In the genomic region with DNA sequence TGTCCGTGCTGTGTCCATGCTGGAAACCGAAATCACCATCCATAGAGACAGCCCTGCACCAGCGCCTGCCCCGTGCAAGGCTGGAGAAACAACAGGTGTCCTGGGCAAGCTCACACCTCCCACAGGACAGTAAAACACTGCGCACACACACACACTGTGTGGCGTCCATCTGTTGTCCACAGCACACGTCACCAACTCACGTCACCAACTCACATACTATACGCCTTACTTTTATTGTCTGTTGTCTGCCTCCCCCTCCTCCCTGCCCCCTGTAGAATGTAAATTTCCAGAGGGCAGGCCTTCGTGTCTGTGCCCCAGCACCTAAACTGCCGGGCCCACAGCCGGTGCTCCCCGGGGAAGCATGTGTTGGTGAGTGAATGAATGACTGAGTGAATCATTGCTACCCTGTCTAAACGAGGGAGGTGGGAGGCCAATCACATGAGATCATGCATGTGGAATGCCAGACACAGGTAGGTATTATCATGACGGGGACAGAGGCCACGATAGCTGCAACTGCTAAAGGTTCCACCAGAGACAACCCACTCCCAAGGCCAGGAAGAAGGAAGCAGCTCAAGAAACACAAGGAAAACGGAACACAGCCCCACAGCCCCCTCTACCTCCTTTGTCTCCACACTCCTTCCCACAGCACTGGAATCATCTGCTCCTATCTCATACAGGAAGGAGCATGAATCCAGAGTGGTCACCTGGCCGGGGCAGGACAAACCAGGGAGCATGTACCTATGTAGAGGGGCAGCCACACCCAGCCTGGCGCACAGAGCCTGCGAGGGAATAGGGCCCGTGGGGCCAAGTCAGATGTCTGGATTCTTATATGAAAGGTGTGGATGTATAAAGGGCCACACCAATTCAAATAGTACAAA, we compare ENCODE assay signal across 15 cellular contexts. TPM values are rescaled to one million over a fixed set of nuclear protein-coding genes. Genes with fewer than 3 reads are reported as not detected.
DNase-seq lines count a peak whose midpoint lies in the region; ATAC-seq and TF ChIP-seq lines count a peak whose summit lies in the region.
"Had no signal": no experiment of that assay in that cellular context is flagged by ENCODE, and none has a peak within 500 bp of the region (broad histone marks: within the 10 kb centered on the region; RNA-seq: fewer than 3 reads in every experiment).

No MANE protein-coding gene starts in this region.

- peak overlapping the region; percentile 33 for H3K27ac ChIP-seq in CD4-positive, alpha-beta T cell (ENCODE audit: low read depth, low read length)
- no peak overlapping the region for H3K27ac ChIP-seq in neuronal stem cell (replicated peaks; ENCODE audit: low read length)
- H3K27ac ChIP-seq: psoas muscle had no signal

- H3K9ac ChIP-seq in neuronal stem cell (ENCODE audit: low read depth, low read length, poor library complexity), result peak overlapping the region; percentile 4

- no peak overlapping the region for H2BK12ac ChIP-seq in neuronal stem cell (ENCODE audit: low read length)

- H4K8ac ChIP-seq in neuronal stem cell (ENCODE audit: low read depth, low read length), result no peak overlapping the region

- peak overlapping the region; percentile 14 for H2BK15ac ChIP-seq in neuronal stem cell (ENCODE audit: low read length)

- peak overlapping the region; percentile 34 for H2AK5ac ChIP-seq in neuronal stem cell (ENCODE audit: low read depth, low read length)

- peak overlapping the region in 1 of 2 donors; percentile 69 for H3K4me3 ChIP-seq in neuronal stem cell (ENCODE audit: low read length in 2 of 2)
- H3K4me3 ChIP-seq: psoas muscle had no signal

- peak overlapping the region; percentile 38 for H3K23ac ChIP-seq in neuronal stem cell (ENCODE audit: low read depth, low read length, poor library complexity)

- no peaks in the 10 kb centered on the region for H3K27me3 Mint-ChIP-seq in CD4-positive, alpha-beta T cell
- no peaks in the 10 kb centered on the region for H3K27me3 Mint-ChIP-seq in IgD-negative memory B cell
- no peaks in the 10 kb centered on the region for H3K27me3 Mint-ChIP-seq in effector memory CD8-positive, alpha-beta T cell

- no peak overlapping the region for H3K4ac ChIP-seq in neuronal stem cell (ENCODE audit: low read length)

- H3K27me3 ChIP-seq in CD4-positive, alpha-beta T cell (ENCODE audit: control insufficient read depth, insufficient read depth, low read length), result no peaks in the 10 kb centered on the region
- no peaks in the 10 kb centered on the region for H3K27me3 ChIP-seq in neuronal stem cell (ENCODE audit: control insufficient read depth in 3 of 3, insufficient read depth in 3 of 3, low read depth in 1 of 3, low read length in 3 of 3)

- no peak for TF ChIP-seq CTCF in CD4-positive, alpha-beta T cell (IDR thresholded peaks at IDR 0.05)

- peak overlapping the region; percentile 87 for H3K27ac Mint-ChIP-seq in CD4-positive, alpha-beta T cell
- peak overlapping the region in 2 of 3 donors; percentile 73 to 87 for H3K27ac Mint-ChIP-seq in IgD-negative memory B cell
- peak overlapping the region; percentile 90 to 92 for H3K27ac Mint-ChIP-seq in effector memory CD8-positive, alpha-beta T cell

- no peak overlapping the region for H4K91ac ChIP-seq in neuronal stem cell (ENCODE audit: low read depth, low read length, poor library complexity)

- no peak overlapping the region for H3K4me3 Mint-ChIP-seq in CD4-positive, alpha-beta T cell
- H3K4me3 Mint-ChIP-seq in IgD-negative memory B cell, result no peak overlapping the region
- H3K4me3 Mint-ChIP-seq in effector memory CD8-positive, alpha-beta T cell, result peak overlapping the region; percentile 24 to 66

- H3K4me1 Mint-ChIP-seq in CD4-positive, alpha-beta T cell (ENCODE audit: low read depth), result peaks cover 89% of the 10 kb centered on the region
- H3K4me1 Mint-ChIP-seq in IgD-negative memory B cell, result peaks cover 43 to 45% (median 45%) of the 10 kb centered on the region in 3 donors
- peaks cover 71 to 73% of the 10 kb centered on the region in 2 donors for H3K4me1 Mint-ChIP-seq in effector memory CD8-positive, alpha-beta T cell (ENCODE audit: low read depth in 2 of 2)

- DNase-seq in CD4-positive, alpha-beta T cell, result no peak
- no peak for DNase-seq in effector memory CD8-positive, alpha-beta T cell
- no peak for DNase-seq in neuronal stem cell (ENCODE audit: low spot score)
- DNase-seq in NCI-H1048 (lab: John Stamatoyannopoulos, UW), result no peak
- no peak for DNase-seq in retina
- DNase-seq: activated CD8-positive, alpha-beta memory T cell treated with anti-CD3 and anti-CD28 coated beads for 24 hours; aorta; Calu3; psoas muscle; stimulated activated CD4-positive, alpha-beta T cell treated with anti-CD3 and anti-CD28 coated beads, Interleukin-2, amount 100 ng/mL, for 24 hours; stimulated activated naive CD4-positive, alpha-beta T cell; T-helper 1 cell had no signal

- H3K9me3 ChIP-seq in CD4-positive, alpha-beta T cell (ENCODE audit: control insufficient read depth, low read length), result no peaks in the 10 kb centered on the region
- no peaks in the 10 kb centered on the region for H3K9me3 ChIP-seq in neuronal stem cell (replicated peaks in 1 of 2; ENCODE audit: control insufficient read depth in 2 of 2, insufficient read depth in 1 of 2, low read depth in 1 of 2, low read length in 2 of 2)
- H3K9me3 ChIP-seq: psoas muscle had no signal

- intact Hi-C loops in CD4-positive, alpha-beta T cell (cut with DNase I, micrococcal nuclease), result no loop called here

- H2BK120ac ChIP-seq in neuronal stem cell (ENCODE audit: low read depth, low read length), result no peak overlapping the region

- H3K14ac ChIP-seq in neuronal stem cell (ENCODE audit: low read length), result no peak overlapping the region

- CTCF ChIA-PET in CD4-positive, alpha-beta T cell (lab: Charles Lee), result interaction anchor here (1.0 kb wide), 1 partner anchor 105 kb away, joined by 3 read pairs; no protein-coding TSS in a partner anchor

- H2AFZ ChIP-seq in neuronal stem cell (ENCODE audit: low read length), result no peak overlapping the region

- no peaks in the 10 kb centered on the region for H3K9me3 Mint-ChIP-seq in CD4-positive, alpha-beta T cell
- H3K9me3 Mint-ChIP-seq in IgD-negative memory B cell, result no peaks in the 10 kb centered on the region
- no peaks in the 10 kb centered on the region for H3K9me3 Mint-ChIP-seq in effector memory CD8-positive, alpha-beta T cell

- no peak overlapping the region for H2BK5ac ChIP-seq in neuronal stem cell (ENCODE audit: low read length)

- peaks cover 4 to 7% of the 10 kb centered on the region in 2 donors for H3K4me1 ChIP-seq in neuronal stem cell (ENCODE audit: control insufficient read depth in 2 of 2, insufficient read depth in 1 of 2, low read depth in 1 of 2, low read length in 2 of 2)

- POLR2A ChIA-PET in CD4-positive, alpha-beta T cell (lab: Charles Lee), result interaction anchor here (1.0 to 2.6 kb wide), 2 partner anchors 29 to 33 kb away, joined by 3 to 9 read pairs; no protein-coding TSS in a partner anchor

- no peak overlapping the region for H3K4me2 ChIP-seq in neuronal stem cell (ENCODE audit: insufficient read depth, low read length, poor library complexity, severe bottlenecking)

- peaks cover 84% of the 10 kb centered on the region for H3K36me3 Mint-ChIP-seq in CD4-positive, alpha-beta T cell (ENCODE audit: low read depth)
- no peaks in the 10 kb centered on the region for H3K36me3 Mint-ChIP-seq in IgD-negative memory B cell
- peaks cover 64% of the 10 kb centered on the region for H3K36me3 Mint-ChIP-seq in effector memory CD8-positive, alpha-beta T cell (ENCODE audit: insufficient read depth)

- ATAC-seq in CD4-positive, alpha-beta T cell (ENCODE audit: poor library complexity), result no peak
- no peak for ATAC-seq in effector memory CD8-positive, alpha-beta T cell (replicated peaks)
- no peak for ATAC-seq in GM21515 (IDR thresholded peaks at IDR 0.05; ENCODE audit: unreplicated experiment)
- ATAC-seq: psoas muscle had no signal

- no peaks in the 10 kb centered on the region for H3K79me1 ChIP-seq in neuronal stem cell (ENCODE audit: low read depth, low read length)

- H3K18ac ChIP-seq in neuronal stem cell (ENCODE audit: low read length), result peak overlapping the region; percentile 79

- 100% methylated on average over 2 of the region's 21 CpGs; no CpG with 5 or more reads in 1 of the 2 donors for WGBS in neuronal stem cell (ENCODE audit: extremely low coverage in 2 of 2, insufficient read length in 2 of 2, insufficient replicate concordance in 1 of 2), 2 donors

- H3K36me3 ChIP-seq in neuronal stem cell (replicated peaks in 1 of 2; ENCODE audit: control insufficient read depth in 2 of 2, insufficient read depth in 2 of 2, low read length in 2 of 2), result no peaks in the 10 kb centered on the region

RNA-seq across cellular contexts. Expression of gene STK10, which starts 41.9 kb away (rescaled TPM):
- 100 to 1,000 TPM; 211 to 229 TPM for total RNA-seq in CD4-positive, alpha-beta T cell
- 87.9 TPM for polyA plus RNA-seq in IgD-negative memory B cell
- polyA plus RNA-seq in neuronal stem cell (2013, experiment 1 of 2), result 4.8 TPM
- 4.6 TPM for polyA plus RNA-seq in neuronal stem cell (2013, experiment 2 of 2)

RNA-seq across cellular contexts. Expression of gene EFCAB9, which starts 47.9 kb away (rescaled TPM):
- not detected for total RNA-seq in CD4-positive, alpha-beta T cell
- polyA plus RNA-seq in IgD-negative memory B cell, result not detected
- polyA plus RNA-seq in neuronal stem cell (2013, experiment 1 of 2), result 0.15 TPM
- polyA plus RNA-seq in neuronal stem cell (2013, experiment 2 of 2), result 0.47 TPM
- total RNA-seq: aorta, Calu3, lower leg skin, psoas muscle had no signal
- polyA plus RNA-seq: aorta had no signal

Comparison
In these comparisons a context has a peak if more than half of its experiments do, and no peak if none do; other contexts are left out.
1. H3K4me3 Mint-ChIP-seq: peak in effector memory CD8-positive, alpha-beta T cell (2 of 2); none in CD4-positive, alpha-beta T cell (single experiment) and IgD-negative memory B cell (0 of 4).
2. Peak in every context shown above with its lines, with median percentiles within 50 percentile points of each other: H3K27ac Mint-ChIP-seq.